ENCODE assay signal across 8 cellular contexts in the genomic region with DNA sequence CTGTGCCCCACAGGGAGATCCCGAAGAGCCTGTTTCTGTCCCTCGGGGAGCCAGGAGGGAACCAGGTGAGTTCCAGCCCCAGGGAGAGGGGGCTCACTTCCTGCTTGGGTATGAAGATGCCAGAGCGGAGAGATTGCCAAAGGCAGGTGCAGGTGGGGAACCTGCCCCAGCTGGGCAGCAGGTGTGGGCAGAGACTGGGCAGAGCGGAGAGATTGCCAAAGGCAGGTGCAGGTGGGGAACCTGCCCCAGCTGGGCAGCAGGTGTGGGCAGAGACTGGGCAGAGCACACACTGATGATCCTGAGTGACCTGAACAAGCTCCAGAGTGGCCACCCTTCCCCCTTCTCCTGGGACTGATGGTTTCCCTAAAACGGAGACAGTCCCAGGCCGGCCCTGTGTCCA. TPM values are rescaled to one million over a fixed set of nuclear protein-coding genes. Genes with fewer than 3 reads are reported as not detected.
"Had no signal": no experiment of that assay in that cellular context is flagged by ENCODE, and none has a peak within 500 bp of the region (broad histone marks: within the 10 kb centered on the region; RNA-seq: fewer than 3 reads in every experiment).

No MANE protein-coding gene starts in this region.

RNA-seq across cellular contexts. Expression of gene C14orf180, which starts 0.4 kb away (rescaled TPM):
- total RNA-seq: activated naive CD4-positive, alpha-beta T cell treated with anti-CD3 and anti-CD28 coated beads, Interleukin-2, amount 50 U/mL, for 72 hours; activated T-cell treated with anti-CD3 and anti-CD28 coated beads, Interleukin-2, amount 50 U/mL, for 72 hours; kidney epithelial cell; naive thymus-derived CD8-positive, alpha-beta T cell; neural crest cell; occipital lobe; T-helper 1 cell treated with Interleukin-12 subunit alpha and Interleukin-12 subunit beta and Interleukin-4 antibody, amounts not matched to agents 30 ng/mL and 1 ng/mL, for 36 hours had no signal
- polyA plus RNA-seq: naive thymus-derived CD8-positive, alpha-beta T cell had no signal

RNA-seq across cellular contexts. Expression of gene TMEM179, which starts 24.6 kb away (rescaled TPM):
- total RNA-seq: kidney epithelial cell; lower lobe of right lung; naive thymus-derived CD8-positive, alpha-beta T cell had no signal
- polyA plus RNA-seq: naive thymus-derived CD8-positive, alpha-beta T cell had no signal
